Comparison of ENCODE assay signal across 28 cellular contexts in the genomic region with DNA sequence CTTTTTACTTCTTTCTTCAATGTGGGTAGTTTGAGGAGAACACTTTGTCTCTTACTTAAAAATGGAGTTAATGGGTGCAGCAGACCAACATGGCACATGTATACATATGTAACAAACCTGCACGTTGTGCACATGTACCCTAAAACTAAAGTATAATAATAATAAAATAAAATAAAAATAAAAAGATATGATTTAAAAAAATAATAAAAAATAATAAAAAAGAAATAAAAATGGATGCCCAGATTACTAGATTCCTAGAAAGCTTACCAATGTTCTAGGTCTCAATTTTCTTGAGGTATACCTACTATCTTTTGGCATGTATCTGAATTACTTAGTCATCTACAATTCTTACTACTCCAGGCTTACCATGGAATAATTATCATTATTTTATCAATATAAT.
"Had no signal": no experiment of that assay in that cellular context is flagged by ENCODE, and none has a peak within 500 bp of the region (broad histone marks: within the 10 kb centered on the region; RNA-seq: fewer than 3 reads in every experiment).

No MANE protein-coding gene starts in this region.

- H3K27ac Mint-ChIP-seq: dendritic cell treated with granulocyte-macrophage colony-stimulating factor and Interleukin-4, amounts not matched to agents 40 ng/mL and 50 ng/mL, for 4 days; effector memory CD8-positive, alpha-beta T cell; endodermal cell had no signal

- ATAC-seq: effector memory CD8-positive, alpha-beta T cell; esophagus mucosa; foreskin keratinocyte; gastrocnemius medialis; gastroesophageal sphincter; heart left ventricle; heart right ventricle had no signal

- H3K4me3 ChIP-seq: colonic mucosa, coronary artery, dorsolateral prefrontal cortex, esophagus muscularis mucosa, esophagus squamous epithelium, gastrocnemius medialis, gastroesophageal sphincter, heart left ventricle, heart right ventricle had no signal

- FAIRE-seq: endometrium, endothelial cell of umbilical vein, frontal cortex had no signal

- DNase-seq: colonic mucosa; cortex of kidney; dermis blood vessel endothelial cell; dorsolateral prefrontal cortex; effector CD4-positive, alpha-beta T cell; effector CD8-positive, alpha-beta T cell; effector memory CD4-positive, alpha-beta T cell; effector memory CD8-positive, alpha-beta T cell; endodermal cell; erythroblast; esophagus squamous epithelium; foreskin fibroblast; foreskin keratinocyte; foreskin melanocyte; gastrocnemius medialis; glutamatergic neuron; head of caudate nucleus; heart left ventricle; heart right ventricle had no signal

- H3K4me3 Mint-ChIP-seq: dendritic cell treated with granulocyte-macrophage colony-stimulating factor and Interleukin-4, amounts not matched to agents 40 ng/mL and 50 ng/mL, for 4 days; effector memory CD8-positive, alpha-beta T cell; endodermal cell had no signal

- H3K27ac ChIP-seq: colonic mucosa, coronary artery, dorsolateral prefrontal cortex, epithelial cell of prostate, esophagus muscularis mucosa, esophagus squamous epithelium, foreskin keratinocyte, gastrocnemius medialis, gastroesophageal sphincter, heart left ventricle, heart right ventricle had no signal

- H3K9me3 ChIP-seq: colonic mucosa, esophagus muscularis mucosa, esophagus squamous epithelium, gastrocnemius medialis, gastroesophageal sphincter, heart left ventricle had no signal

- H3K36me3 ChIP-seq: colonic mucosa, esophagus muscularis mucosa, esophagus squamous epithelium, gastrocnemius medialis, gastroesophageal sphincter, heart left ventricle, heart right ventricle had no signal

- H3K4me1 ChIP-seq: colonic mucosa, esophagus muscularis mucosa, esophagus squamous epithelium, foreskin keratinocyte, gastrocnemius medialis, gastroesophageal sphincter, heart left ventricle, heart right ventricle had no signal

- H3K27me3 Mint-ChIP-seq: dendritic cell treated with granulocyte-macrophage colony-stimulating factor and Interleukin-4, amounts not matched to agents 40 ng/mL and 50 ng/mL, for 4 days; effector memory CD8-positive, alpha-beta T cell had no signal
